ENCODE assay signal across 2 cellular contexts in genomic region chr2:134932864-134933526, GRCh38.
TF ChIP-seq lines count a peak whose summit lies in the region.

No MANE protein-coding gene starts in this region.

TF ChIP-seq in WTC11, 78 proteins besides CTCF, POLR2A, EP300 and RAD21 (continued from another document):
- TF ChIP-seq PREB (CRISPR knock-in tag; IDR thresholded peaks at IDR 0.05; ENCODE audit: borderline replicate concordance) = no peak
- no peak for TF ChIP-seq E2F4 (CRISPR knock-in tag; IDR thresholded peaks at IDR 0.05; ENCODE audit: borderline replicate concordance, low read depth)

TF ChIP-seq in HepG2, 621 proteins besides CTCF, POLR2A, EP300 and RAD21 (continued from another document):
- TF ChIP-seq ZBTB33 (CRISPR knock-in tag; IDR thresholded peaks at IDR 0.05) = peak; percentile 64; the same call in 1 of the 2 replicates
- peak; percentile 31 for TF ChIP-seq RBM22 (optimal IDR thresholded peaks at IDR 0.05; ENCODE audit: low read length)
- no peak for TF ChIP-seq ATF4 (CRISPR knock-in tag; IDR thresholded peaks at IDR 0.05)
